8 cellular contexts compared by ENCODE assay signal in the genomic region with DNA sequence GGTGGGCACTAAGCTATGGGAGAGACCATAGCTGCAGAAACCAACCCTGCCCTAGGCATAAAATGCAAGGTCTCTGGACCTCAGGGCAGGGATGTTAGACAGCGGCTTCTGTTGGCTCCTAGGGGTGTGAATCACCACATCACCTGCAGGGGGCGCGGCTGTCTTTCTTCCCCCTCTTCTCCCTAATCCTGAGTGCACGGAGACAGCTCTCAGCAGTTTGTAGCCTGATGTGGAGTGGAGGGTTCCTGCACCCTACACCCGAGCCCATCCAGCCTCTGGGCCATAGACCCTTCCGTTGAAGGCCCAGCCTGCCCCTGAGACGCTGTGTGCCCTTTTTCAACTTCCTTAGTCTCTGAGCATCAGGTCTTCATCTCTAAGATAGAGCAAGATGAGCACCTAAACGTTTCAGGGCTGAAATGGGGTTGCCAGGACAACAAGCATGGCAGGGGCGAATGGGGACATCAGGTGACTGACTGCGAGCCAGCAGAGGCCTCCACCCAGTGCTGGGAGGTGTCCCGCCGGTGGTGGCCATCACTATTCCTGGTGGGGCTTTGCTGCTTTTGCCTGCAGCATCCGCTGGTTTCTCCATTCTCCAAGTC. TPM values are rescaled to one million over a fixed set of nuclear protein-coding genes. Genes with fewer than 3 reads are reported as not detected.
DNase-seq lines count a peak whose midpoint lies in the region; ATAC-seq and TF ChIP-seq lines count a peak whose summit lies in the region.

No MANE protein-coding gene starts in this region.

- peaks cover 25% of the 10 kb centered on the region for H3K27me3 ChIP-seq in neutrophil

- DNase-seq in DMS 273 treated with DMSO at 0.1 percent for 48 hours (lab: John Stamatoyannopoulos, UW), result peak; percentile 64
- peak; percentile 71 for DNase-seq in KG1 (lab: John Stamatoyannopoulos, UW)
- DNase-seq in RKO (ENCODE audit: low spot score), result peak; percentile 88
- DNase-seq in activated T-helper 1 cell treated with anti-CD3 and anti-CD28 coated beads, Interleukin-2, amount 50 U/mL, for 16 hours (ENCODE audit: low read depth in 1 of 2, low spot score in 1 of 2), result peak; percentile 71 to 78
- DNase-seq in fibroblast of the aortic adventitia (ENCODE audit: low read depth), result peak; percentile 77
- peak in 47 of 49 donors; percentile 16 to 87 (median 68) for DNase-seq in substantia nigra (lab: John Stamatoyannopoulos, UW)

- H3K4me1 ChIP-seq in neutrophil (ENCODE audit: control insufficient read depth in 1 of 2, insufficient read depth in 1 of 2, low read depth in 1 of 2, low read length in 1 of 2), result peaks cover 34 to 44% of the 10 kb centered on the region in 2 experiments

- no peak for ATAC-seq in HG03378 (IDR thresholded peaks at IDR 0.05; ENCODE audit: unreplicated experiment)

- H3K27ac ChIP-seq in neutrophil, result peak overlapping the region; percentile 100
- no peak overlapping the region for H3K27ac ChIP-seq in substantia nigra (ENCODE audit: low read depth, low read length, poor library complexity, severe bottlenecking)

- H3K9me3 ChIP-seq in neutrophil, result no peaks in the 10 kb centered on the region

- no peak overlapping the region for H3K4me3 ChIP-seq in fibroblast of the aortic adventitia (ENCODE audit: low read depth, low read length)
- peak overlapping the region in 1 of 2 experiments; percentile 81 for H3K4me3 ChIP-seq in neutrophil (ENCODE audit: low read depth in 1 of 2, low read length in 1 of 2)

- TF ChIP-seq CTCF in fibroblast of the aortic adventitia (IDR thresholded peaks at IDR 0.05; ENCODE audit: insufficient read depth, low read length) (peak; percentile 83), neutrophil (IDR thresholded peaks at IDR 0.05) (peak; percentile 93)

- peaks cover 5% of the 10 kb centered on the region for H3K36me3 ChIP-seq in neutrophil

RNA-seq across cellular contexts. Expression of gene SEC16A, which starts 2.3 kb away (rescaled TPM):
- 23.8 and 39.4 TPM in 2 replicates for total RNA-seq in fibroblast of the aortic adventitia (ENCODE audit: low replicate concordance)

RNA-seq across cellular contexts. Expression of gene INPP5E, which starts 45.5 kb away (rescaled TPM):
- total RNA-seq in fibroblast of the aortic adventitia (ENCODE audit: low replicate concordance), result 11.9 and 12.5 TPM in 2 replicates
